9 cellular contexts compared by ENCODE assay signal in the genomic region with DNA sequence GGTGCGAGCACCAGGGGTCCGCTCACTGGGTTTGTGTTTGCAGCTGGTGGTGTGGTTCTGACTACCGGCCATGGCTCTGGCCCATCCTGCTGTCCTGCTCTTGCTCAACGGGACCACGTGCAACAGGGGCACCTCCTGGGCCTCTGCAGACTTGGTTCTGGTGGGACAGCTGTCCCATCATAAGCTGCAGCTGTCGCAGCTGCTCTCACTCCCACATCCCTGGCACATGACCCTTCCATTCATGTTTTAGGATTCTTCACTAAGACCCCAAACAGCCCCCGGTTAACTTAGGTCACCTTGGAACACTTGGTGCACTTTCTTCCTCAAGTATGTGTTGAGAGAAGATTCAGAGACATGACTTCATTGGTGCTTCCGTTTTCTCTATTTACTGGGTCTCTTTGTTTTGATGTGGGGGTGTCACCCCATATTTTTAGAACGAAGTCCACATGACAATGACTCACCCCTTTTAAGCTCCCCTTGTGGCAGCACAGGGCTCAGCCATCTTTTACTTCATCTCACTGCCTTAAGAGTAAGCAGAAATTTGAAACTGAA.
A peak's percentile ranks its signal among the peaks of the same experiment; 100 is the strongest.
DNase-seq lines count a peak whose midpoint lies in the region; FAIRE-seq and TF ChIP-seq lines count a peak whose summit lies in the region.
"Had no signal": no experiment of that assay in that cellular context is flagged by ENCODE, and none has a peak within 500 bp of the region (broad histone marks: within the 10 kb centered on the region; RNA-seq: fewer than 3 reads in every experiment).

No MANE protein-coding gene starts in this region.

- H2AFZ ChIP-seq in MM.1S (ENCODE audit: low read length) = peak overlapping the region; percentile 46

- H3K4me1 ChIP-seq in MM.1S (ENCODE audit: low read length) = peaks cover 14% of the 10 kb centered on the region

- H3K27ac ChIP-seq in MM.1S (ENCODE audit: low read length) = peak overlapping the region; percentile 53; the same call in 1 of the 2 replicates

- no peaks in the 10 kb centered on the region for H3K9me2 ChIP-seq in MM.1S (replicated peaks; ENCODE audit: insufficient read depth, low read length)

- H4K20me1 ChIP-seq in MM.1S (ENCODE audit: insufficient read depth, low read length) = no peaks in the 10 kb centered on the region

- H3K4me2 ChIP-seq in MM.1S (ENCODE audit: low read depth, low read length) = peak overlapping the region; percentile 55

- H3K4me3 ChIP-seq in BJ (ENCODE audit: low read depth, low read length) (no peak overlapping the region), MM.1S (ENCODE audit: low read length) (no peak overlapping the region), fibroblast of villous mesenchyme (ENCODE audit: low read depth, low read length) (no peak overlapping the region)

- H3K79me2 ChIP-seq in MM.1S (ENCODE audit: low read length) = no peaks in the 10 kb centered on the region

- POLR2A ChIA-PET in BJ (lab: Charles Lee) = no interaction called here

- CTCF ChIA-PET in BJ (lab: Yijun Ruan, JAX) = interaction anchor here (0.6 to 3.3 kb wide), 9 partner anchors 10 to 1463 kb away, joined by 3 to 9 read pairs (median 4); no protein-coding TSS in a partner anchor

- no peak overlapping the region for H3K9ac ChIP-seq in MM.1S (ENCODE audit: low read length)

- H3K27me3 ChIP-seq in BJ (ENCODE audit: control insufficient read depth, insufficient read depth, low read length) (no peaks in the 10 kb centered on the region; the same call in 1 of the 2 replicates), MM.1S (replicated peaks; ENCODE audit: insufficient read depth, low read length) (no peaks in the 10 kb centered on the region)

- no peaks in the 10 kb centered on the region for H3K9me3 ChIP-seq in MM.1S (replicated peaks; ENCODE audit: insufficient read depth, low read length)

- no peak for DNase-seq in BJ (ENCODE audit: low read depth)
- DNase-seq in GM20000 (ENCODE audit: low spot score) = peak; percentile 64
- peak; percentile 77 for DNase-seq in MM.1S
- peak; percentile 71 for DNase-seq in fibroblast of villous mesenchyme (ENCODE audit: low read depth)
- DNase-seq in stimulated activated CD4-positive, alpha-beta T cell treated with anti-CD3 and anti-CD28 coated beads, Interleukin-4, amount 100 ng/mL, for 4 hours = no peak
- DNase-seq in NCI-H1436 (lab: John Stamatoyannopoulos, UW) = no peak
- no peak for DNase-seq in RCC 7860 (ENCODE audit: low spot score)
- DNase-seq in COLO829 (ENCODE audit: low spot score) = no peak
- DNase-seq: activated T-cell treated with anti-CD3 and anti-CD28 coated beads, Interleukin-2, amount 50 U/mL, for 4 hours had no signal

- no peak for FAIRE-seq in RCC 7860 (lab: Jason Lieb, UNC)

- no peaks in the 10 kb centered on the region for H3K36me3 ChIP-seq in BJ (ENCODE audit: control insufficient read depth, insufficient read depth, low read length)
- no peaks in the 10 kb centered on the region for H3K36me3 ChIP-seq in MM.1S (replicated peaks; ENCODE audit: insufficient read depth, low read length)

- H3F3A ChIP-seq in MM.1S (ENCODE audit: insufficient read depth, low read length) = no peaks in the 10 kb centered on the region

- TF ChIP-seq CTCF in BJ (IDR thresholded peaks at IDR 0.05; ENCODE audit: insufficient read depth, low read depth, low read length) (peak; percentile 51), GM20000 (IDR thresholded peaks at IDR 0.05; ENCODE audit: extremely low read depth, missing control alignments) (no peak), MM.1S (IDR thresholded peaks at IDR 0.05; ENCODE audit: low read length) (peak; percentile 52), fibroblast of villous mesenchyme (IDR thresholded peaks at IDR 0.05; ENCODE audit: insufficient read depth, low read depth, low read length) (peak; percentile 36)

Comparison
In these comparisons a context has a peak if more than half of its experiments do, and no peak if none do; other contexts are left out.
1. DNase-seq: peak in GM20000 (single experiment), MM.1S (single experiment) and fibroblast of villous mesenchyme (single experiment); none in BJ (single experiment), stimulated activated CD4-positive, alpha-beta T cell treated with anti-CD3 and anti-CD28 coated beads, Interleukin-4, amount 100 ng/mL, for 4 hours (0 of 2), NCI-H1436 (single experiment), RCC 7860 (single experiment) and COLO829 (single experiment).